In the genomic region with DNA sequence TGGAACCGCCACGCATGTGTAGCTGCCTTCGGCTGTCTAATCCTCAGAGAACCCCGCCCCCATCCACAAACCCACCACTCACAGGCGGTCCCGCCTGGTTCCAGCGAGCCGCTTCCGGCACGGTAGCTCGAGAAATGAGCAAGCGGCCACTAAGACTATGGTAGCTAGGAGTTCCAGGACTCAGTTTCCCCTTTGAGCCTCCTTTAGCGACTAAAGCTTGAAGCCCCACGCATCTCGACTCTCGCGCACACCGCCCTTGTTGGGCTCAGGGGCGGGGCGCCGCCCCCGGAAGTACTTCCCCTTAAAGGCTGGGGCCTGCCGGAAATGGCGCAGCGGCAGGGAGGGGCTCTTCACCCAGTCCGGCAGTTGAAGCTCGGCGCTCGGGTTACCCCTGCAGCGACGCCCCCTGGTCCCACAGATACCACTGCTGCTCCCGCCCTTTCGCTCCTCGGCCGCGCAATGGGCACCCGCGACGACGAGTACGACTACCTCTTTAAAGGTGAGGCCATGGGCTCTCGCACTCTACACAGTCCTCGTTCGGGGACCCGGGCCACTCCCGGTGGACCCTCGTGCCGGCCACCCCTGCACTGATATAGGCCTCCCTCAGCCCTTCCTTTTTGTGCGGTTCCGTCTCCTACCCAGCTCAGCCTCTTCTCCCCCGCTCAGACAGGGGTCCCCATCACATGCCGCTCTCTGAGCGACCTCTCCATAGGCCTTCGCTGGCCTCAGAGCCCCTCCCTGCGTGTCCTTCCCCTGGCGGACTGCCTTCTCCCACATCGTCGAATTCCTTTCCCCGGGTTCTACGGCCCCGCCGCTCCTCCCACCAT, we compare ENCODE assay signal across 1 cellular context.
TF ChIP-seq lines count a peak whose summit lies in the region.

A gene (plus strand): TSS at position 365 of the 827 bp plus-strand sequence. CDS start 95 bp downstream, at position 460.

TF ChIP-seq in HepG2, 621 proteins besides CTCF, POLR2A, EP300 and RAD21 (continued from another document and continues in another):
- TF ChIP-seq, protein P1, sequence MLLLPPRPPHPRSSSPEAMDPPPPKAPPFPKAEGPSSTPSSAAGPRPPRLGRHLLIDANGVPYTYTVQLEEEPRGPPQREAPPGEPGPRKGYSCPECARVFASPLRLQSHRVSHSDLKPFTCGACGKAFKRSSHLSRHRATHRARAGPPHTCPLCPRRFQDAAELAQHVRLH (CRISPR knock-in tag; IDR thresholded peaks at IDR 0.05; ENCODE audit: borderline replicate concordance, low read depth), result peak; percentile 87; the same call in 1 of the 2 replicates
- TF ChIP-seq, protein P2, sequence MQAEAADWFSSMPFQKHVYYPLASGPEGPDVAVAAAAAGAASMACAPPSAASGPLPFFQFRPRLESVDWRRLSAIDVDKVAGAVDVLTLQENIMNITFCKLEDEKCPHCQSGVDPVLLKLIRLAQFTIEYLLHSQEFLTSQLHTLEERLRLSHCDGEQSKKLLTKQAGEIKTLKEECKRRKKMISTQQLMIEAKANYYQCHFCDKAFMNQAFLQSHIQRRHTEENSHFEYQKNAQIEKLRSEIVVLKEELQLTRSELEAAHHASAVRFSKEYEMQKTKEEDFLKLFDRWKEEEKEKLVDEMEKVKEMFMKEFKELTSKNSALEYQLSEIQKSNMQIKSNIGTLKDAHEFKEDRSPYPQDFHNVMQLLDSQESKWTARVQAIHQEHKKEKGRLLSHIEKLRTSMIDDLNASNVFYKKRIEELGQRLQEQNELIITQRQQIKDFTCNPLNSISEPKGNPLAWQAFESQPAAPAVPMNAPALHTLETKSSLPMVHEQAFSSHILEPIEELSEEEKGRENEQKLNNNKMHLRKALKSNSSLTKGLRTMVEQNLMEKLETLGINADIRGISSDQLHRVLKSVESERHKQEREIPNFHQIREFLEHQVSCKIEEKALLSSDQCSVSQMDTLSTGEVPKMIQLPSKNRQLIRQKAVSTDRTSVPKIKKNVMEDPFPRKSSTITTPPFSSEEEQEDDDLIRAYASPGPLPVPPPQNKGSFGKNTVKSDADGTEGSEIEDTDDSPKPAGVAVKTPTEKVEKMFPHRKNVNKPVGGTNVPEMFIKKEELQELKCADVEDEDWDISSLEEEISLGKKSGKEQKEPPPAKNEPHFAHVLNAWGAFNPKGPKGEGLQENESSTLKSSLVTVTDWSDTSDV (CRISPR knock-in tag; IDR thresholded peaks at IDR 0.05), result peak; percentile 67
- TF ChIP-seq NFYB (CRISPR knock-in tag; IDR thresholded peaks at IDR 0.05), result peak; percentile 43; the same call in 1 of the 2 replicates
- TF ChIP-seq PAX8 (CRISPR knock-in tag; IDR thresholded peaks at IDR 0.05; ENCODE audit: borderline replicate concordance), result no peak
- TF ChIP-seq ZNF563 (CRISPR knock-in tag; IDR thresholded peaks at IDR 0.05), result peak; percentile 71
- peak; percentile 92 for TF ChIP-seq SALL2 (CRISPR knock-in tag; IDR thresholded peaks at IDR 0.05)
- peak; percentile 84 for TF ChIP-seq ZBTB7B (CRISPR knock-in tag; IDR thresholded peaks at IDR 0.05)
- TF ChIP-seq, protein P3, sequence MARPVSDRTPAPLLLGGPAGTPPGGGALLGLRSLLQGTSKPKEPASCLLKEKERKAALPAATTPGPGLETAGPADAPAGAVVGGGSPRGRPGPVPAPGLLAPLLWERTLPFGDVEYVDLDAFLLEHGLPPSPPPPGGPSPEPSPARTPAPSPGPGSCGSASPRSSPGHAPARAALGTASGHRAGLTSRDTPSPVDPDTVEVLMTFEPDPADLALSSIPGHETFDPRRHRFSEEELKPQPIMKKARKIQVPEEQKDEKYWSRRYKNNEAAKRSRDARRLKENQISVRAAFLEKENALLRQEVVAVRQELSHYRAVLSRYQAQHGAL (CRISPR knock-in tag; IDR thresholded peaks at IDR 0.05; ENCODE audit: not compliant biosample characterization), result peak; percentile 46
- TF ChIP-seq FOXA3 (CRISPR knock-in tag; IDR thresholded peaks at IDR 0.05), result no peak; the same call in none of the 2 replicates
- TF ChIP-seq ZMAT3 (CRISPR knock-in tag; conservative IDR thresholded peaks at IDR 0.05), result no peak; the same call in none of the 2 replicates
- TF ChIP-seq, protein P4, sequence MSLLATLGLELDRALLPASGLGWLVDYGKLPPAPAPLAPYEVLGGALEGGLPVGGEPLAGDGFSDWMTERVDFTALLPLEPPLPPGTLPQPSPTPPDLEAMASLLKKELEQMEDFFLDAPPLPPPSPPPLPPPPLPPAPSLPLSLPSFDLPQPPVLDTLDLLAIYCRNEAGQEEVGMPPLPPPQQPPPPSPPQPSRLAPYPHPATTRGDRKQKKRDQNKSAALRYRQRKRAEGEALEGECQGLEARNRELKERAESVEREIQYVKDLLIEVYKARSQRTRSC (CRISPR knock-in tag; IDR thresholded peaks at IDR 0.05; ENCODE audit: low read depth), result no peak
- TF ChIP-seq ZNF343 (CRISPR knock-in tag; IDR thresholded peaks at IDR 0.05), result peak; percentile 29; the same call in 1 of the 2 replicates
- TF ChIP-seq HNF4G (IDR thresholded peaks at IDR 0.05; ENCODE audit: borderline replicate concordance, low read depth, low read length), result peak; percentile 24; the same call in 1 of the 2 replicates
- peak; percentile 71 for TF ChIP-seq HNF4G (CRISPR knock-in tag; IDR thresholded peaks at IDR 0.05; ENCODE audit: borderline replicate concordance, low read depth)
- peak; percentile 99 for TF ChIP-seq POLR2G (IDR thresholded peaks at IDR 0.05; ENCODE audit: low read depth, low read length)
- no peak for TF ChIP-seq TBX3 (IDR thresholded peaks at IDR 0.05; ENCODE audit: borderline replicate concordance)
- peak; percentile 86 for TF ChIP-seq PHF5A (CRISPR knock-in tag; IDR thresholded peaks at IDR 0.05; ENCODE audit: low read depth, unreplicated experiment)
- TF ChIP-seq NPAS2 (CRISPR knock-in tag; IDR thresholded peaks at IDR 0.05; ENCODE audit: borderline replicate concordance), result no peak
- TF ChIP-seq ZNF713 (CRISPR knock-in tag; IDR thresholded peaks at IDR 0.05), result 0 out of 2 replicates have a peak, but pooled peaks have one; percentile 46
- no peak for TF ChIP-seq ZBTB8A (CRISPR knock-in tag; IDR thresholded peaks at IDR 0.05; ENCODE audit: borderline replicate concordance, low read depth)
- peak; percentile 70; the same call in 1 of the 2 replicates for TF ChIP-seq KDM5A (IDR thresholded peaks at IDR 0.05; ENCODE audit: borderline replicate concordance, low read length)
- no peak for TF ChIP-seq ZNF547 (CRISPR knock-in tag; IDR thresholded peaks at IDR 0.05)
- TF ChIP-seq PLRG1 (conservative IDR thresholded peaks at IDR 0.05), result no peak
- TF ChIP-seq SMYD3 (CRISPR knock-in tag; IDR thresholded peaks at IDR 0.05), result 0 out of 2 replicates have a peak, but pooled peaks have one; percentile 35
- TF ChIP-seq ZNF510 (CRISPR knock-in tag; IDR thresholded peaks at IDR 0.05; ENCODE audit: low read depth), result no peak; the same call in 1 of the 2 replicates
- TF ChIP-seq, protein P5, sequence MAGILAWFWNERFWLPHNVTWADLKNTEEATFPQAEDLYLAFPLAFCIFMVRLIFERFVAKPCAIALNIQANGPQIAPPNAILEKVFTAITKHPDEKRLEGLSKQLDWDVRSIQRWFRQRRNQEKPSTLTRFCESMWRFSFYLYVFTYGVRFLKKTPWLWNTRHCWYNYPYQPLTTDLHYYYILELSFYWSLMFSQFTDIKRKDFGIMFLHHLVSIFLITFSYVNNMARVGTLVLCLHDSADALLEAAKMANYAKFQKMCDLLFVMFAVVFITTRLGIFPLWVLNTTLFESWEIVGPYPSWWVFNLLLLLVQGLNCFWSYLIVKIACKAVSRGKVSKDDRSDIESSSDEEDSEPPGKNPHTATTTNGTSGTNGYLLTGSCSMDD (CRISPR knock-in tag; IDR thresholded peaks at IDR 0.05), result no peak
- no peak; the same call in 1 of the 2 replicates for TF ChIP-seq ZNF446 (CRISPR knock-in tag; IDR thresholded peaks at IDR 0.05)
- TF ChIP-seq, protein P6, sequence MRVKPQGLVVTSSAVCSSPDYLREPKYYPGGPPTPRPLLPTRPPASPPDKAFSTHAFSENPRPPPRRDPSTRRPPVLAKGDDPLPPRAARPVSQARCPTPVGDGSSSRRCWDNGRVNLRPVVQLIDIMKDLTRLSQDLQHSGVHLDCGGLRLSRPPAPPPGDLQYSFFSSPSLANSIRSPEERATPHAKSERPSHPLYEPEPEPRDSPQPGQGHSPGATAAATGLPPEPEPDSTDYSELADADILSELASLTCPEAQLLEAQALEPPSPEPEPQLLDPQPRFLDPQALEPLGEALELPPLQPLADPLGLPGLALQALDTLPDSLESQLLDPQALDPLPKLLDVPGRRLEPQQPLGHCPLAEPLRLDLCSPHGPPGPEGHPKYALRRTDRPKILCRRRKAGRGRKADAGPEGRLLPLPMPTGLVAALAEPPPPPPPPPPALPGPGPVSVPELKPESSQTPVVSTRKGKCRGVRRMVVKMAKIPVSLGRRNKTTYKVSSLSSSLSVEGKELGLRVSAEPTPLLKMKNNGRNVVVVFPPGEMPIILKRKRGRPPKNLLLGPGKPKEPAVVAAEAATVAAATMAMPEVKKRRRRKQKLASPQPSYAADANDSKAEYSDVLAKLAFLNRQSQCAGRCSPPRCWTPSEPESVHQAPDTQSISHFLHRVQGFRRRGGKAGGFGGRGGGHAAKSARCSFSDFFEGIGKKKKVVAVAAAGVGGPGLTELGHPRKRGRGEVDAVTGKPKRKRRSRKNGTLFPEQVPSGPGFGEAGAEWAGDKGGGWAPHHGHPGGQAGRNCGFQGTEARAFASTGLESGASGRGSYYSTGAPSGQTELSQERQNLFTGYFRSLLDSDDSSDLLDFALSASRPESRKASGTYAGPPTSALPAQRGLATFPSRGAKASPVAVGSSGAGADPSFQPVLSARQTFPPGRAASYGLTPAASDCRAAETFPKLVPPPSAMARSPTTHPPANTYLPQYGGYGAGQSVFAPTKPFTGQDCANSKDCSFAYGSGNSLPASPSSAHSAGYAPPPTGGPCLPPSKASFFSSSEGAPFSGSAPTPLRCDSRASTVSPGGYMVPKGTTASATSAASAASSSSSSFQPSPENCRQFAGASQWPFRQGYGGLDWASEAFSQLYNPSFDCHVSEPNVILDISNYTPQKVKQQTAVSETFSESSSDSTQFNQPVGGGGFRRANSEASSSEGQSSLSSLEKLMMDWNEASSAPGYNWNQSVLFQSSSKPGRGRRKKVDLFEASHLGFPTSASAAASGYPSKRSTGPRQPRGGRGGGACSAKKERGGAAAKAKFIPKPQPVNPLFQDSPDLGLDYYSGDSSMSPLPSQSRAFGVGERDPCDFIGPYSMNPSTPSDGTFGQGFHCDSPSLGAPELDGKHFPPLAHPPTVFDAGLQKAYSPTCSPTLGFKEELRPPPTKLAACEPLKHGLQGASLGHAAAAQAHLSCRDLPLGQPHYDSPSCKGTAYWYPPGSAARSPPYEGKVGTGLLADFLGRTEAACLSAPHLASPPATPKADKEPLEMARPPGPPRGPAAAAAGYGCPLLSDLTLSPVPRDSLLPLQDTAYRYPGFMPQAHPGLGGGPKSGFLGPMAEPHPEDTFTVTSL (CRISPR knock-in tag; IDR thresholded peaks at IDR 0.05; ENCODE audit: borderline replicate concordance), result peak; percentile 52; the same call in 1 of the 2 replicates
- peak; percentile 69; the same call in 1 of the 2 replicates for TF ChIP-seq TOE1 (CRISPR knock-in tag; IDR thresholded peaks at IDR 0.05)
- TF ChIP-seq, protein P7, sequence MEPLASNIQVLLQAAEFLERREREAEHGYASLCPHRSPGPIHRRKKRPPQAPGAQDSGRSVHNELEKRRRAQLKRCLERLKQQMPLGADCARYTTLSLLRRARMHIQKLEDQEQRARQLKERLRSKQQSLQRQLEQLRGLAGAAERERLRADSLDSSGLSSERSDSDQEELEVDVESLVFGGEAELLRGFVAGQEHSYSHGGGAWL (CRISPR knock-in tag; IDR thresholded peaks at IDR 0.05), result peak; percentile 89
- no peak for TF ChIP-seq PCBP2 (optimal IDR thresholded peaks at IDR 0.05; ENCODE audit: low read depth, low read length, poor library complexity, severe bottlenecking)
- TF ChIP-seq, protein P8, sequence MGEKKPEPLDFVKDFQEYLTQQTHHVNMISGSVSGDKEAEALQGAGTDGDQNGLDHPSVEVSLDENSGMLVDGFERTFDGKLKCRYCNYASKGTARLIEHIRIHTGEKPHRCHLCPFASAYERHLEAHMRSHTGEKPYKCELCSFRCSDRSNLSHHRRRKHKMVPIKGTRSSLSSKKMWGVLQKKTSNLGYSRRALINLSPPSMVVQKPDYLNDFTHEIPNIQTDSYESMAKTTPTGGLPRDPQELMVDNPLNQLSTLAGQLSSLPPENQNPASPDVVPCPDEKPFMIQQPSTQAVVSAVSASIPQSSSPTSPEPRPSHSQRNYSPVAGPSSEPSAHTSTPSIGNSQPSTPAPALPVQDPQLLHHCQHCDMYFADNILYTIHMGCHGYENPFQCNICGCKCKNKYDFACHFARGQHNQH (CRISPR knock-in tag; IDR thresholded peaks at IDR 0.05), result peak; percentile 84
- TF ChIP-seq ESRRA (CRISPR knock-in tag; IDR thresholded peaks at IDR 0.05; ENCODE audit: low read depth), result peak; percentile 76; the same call in 1 of the 2 replicates
- TF ChIP-seq ZNF75D (CRISPR knock-in tag; IDR thresholded peaks at IDR 0.05; ENCODE audit: borderline replicate concordance), result no peak
- TF ChIP-seq ZNF335 (CRISPR knock-in tag; IDR thresholded peaks at IDR 0.05), result peak; percentile 51; the same call in 1 of the 2 replicates
- TF ChIP-seq SMAD1 (CRISPR knock-in tag; IDR thresholded peaks at IDR 0.05; ENCODE audit: borderline replicate concordance, low read depth), result peak; percentile 31; the same call in 1 of the 2 replicates
- TF ChIP-seq TAF15 (IDR thresholded peaks at IDR 0.05; ENCODE audit: low read depth, low read length, poor library complexity, severe bottlenecking), result peak; percentile 92
- TF ChIP-seq, protein P9, sequence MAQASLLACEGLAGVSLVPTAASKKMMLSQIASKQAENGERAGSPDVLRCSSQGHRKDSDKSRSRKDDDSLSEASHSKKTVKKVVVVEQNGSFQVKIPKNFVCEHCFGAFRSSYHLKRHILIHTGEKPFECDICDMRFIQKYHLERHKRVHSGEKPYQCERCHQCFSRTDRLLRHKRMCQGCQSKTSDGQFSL (CRISPR knock-in tag; IDR thresholded peaks at IDR 0.05), result no peak
- no peak for TF ChIP-seq PRPF4 (IDR thresholded peaks at IDR 0.05; ENCODE audit: low read depth, low read length, poor library complexity, severe bottlenecking)
- TF ChIP-seq THAP11 (CRISPR knock-in tag; IDR thresholded peaks at IDR 0.05), result peak; percentile 90
- TF ChIP-seq, protein P10, sequence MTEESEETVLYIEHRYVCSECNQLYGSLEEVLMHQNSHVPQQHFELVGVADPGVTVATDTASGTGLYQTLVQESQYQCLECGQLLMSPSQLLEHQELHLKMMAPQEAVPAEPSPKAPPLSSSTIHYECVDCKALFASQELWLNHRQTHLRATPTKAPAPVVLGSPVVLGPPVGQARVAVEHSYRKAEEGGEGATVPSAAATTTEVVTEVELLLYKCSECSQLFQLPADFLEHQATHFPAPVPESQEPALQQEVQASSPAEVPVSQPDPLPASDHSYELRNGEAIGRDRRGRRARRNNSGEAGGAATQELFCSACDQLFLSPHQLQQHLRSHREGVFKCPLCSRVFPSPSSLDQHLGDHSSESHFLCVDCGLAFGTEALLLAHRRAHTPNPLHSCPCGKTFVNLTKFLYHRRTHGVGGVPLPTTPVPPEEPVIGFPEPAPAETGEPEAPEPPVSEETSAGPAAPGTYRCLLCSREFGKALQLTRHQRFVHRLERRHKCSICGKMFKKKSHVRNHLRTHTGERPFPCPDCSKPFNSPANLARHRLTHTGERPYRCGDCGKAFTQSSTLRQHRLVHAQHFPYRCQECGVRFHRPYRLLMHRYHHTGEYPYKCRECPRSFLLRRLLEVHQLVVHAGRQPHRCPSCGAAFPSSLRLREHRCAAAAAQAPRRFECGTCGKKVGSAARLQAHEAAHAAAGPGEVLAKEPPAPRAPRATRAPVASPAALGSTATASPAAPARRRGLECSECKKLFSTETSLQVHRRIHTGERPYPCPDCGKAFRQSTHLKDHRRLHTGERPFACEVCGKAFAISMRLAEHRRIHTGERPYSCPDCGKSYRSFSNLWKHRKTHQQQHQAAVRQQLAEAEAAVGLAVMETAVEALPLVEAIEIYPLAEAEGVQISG (CRISPR knock-in tag; IDR thresholded peaks at IDR 0.05), result peak; percentile 93
- no peak; the same call in 1 of the 2 replicates for TF ChIP-seq GTF3A (CRISPR knock-in tag; conservative IDR thresholded peaks at IDR 0.05)
- no peak for TF ChIP-seq JUNB (CRISPR knock-in tag; IDR thresholded peaks at IDR 0.05; ENCODE audit: borderline replicate concordance)
